In genomic region chr12:57631566-57632368, GRCh38 we compare ENCODE assay signal across 8 cellular contexts. TPM values are rescaled to one million over a fixed set of nuclear protein-coding genes. Genes with fewer than 3 reads are reported as not detected.
DNase-seq lines count a peak whose midpoint lies in the region; ATAC-seq and TF ChIP-seq lines count a peak whose summit lies in the region.

No MANE protein-coding gene starts in this region.

- no peaks in the 10 kb centered on the region; the same call in 1 of the 2 replicates for H3K36me3 Mint-ChIP-seq in HFFc6 (ENCODE audit: low read depth)

- H3K27ac ChIP-seq in A673 (ENCODE audit: low read depth, low read length, poor library complexity, severe bottlenecking) (peak overlapping the region; percentile 50), upper lobe of left lung (no peak overlapping the region)

- DNase-seq in A673 (ENCODE audit: low spot score) (peak; percentile 50), HFFc6 (no peak), astrocyte of the spinal cord (ENCODE audit: low read depth, low spot score) (no peak), left lobe of liver (ENCODE audit: low spot score) (peak; percentile 27), upper lobe of left lung (peak in 1 of 2 donors; percentile 83), SK-N-DZ (ENCODE audit: low spot score) (no peak)

- H3K4me1 ChIP-seq in A673 (ENCODE audit: insufficient read depth, low read length, poor library complexity, severe bottlenecking), result peaks cover 15% of the 10 kb centered on the region
- peaks cover 21 to 35% (median 30%) of the 10 kb centered on the region in 4 donors for H3K4me1 ChIP-seq in upper lobe of left lung

- H3K27ac Mint-ChIP-seq in HFFc6, result no peak overlapping the region

- TSS peak; percentile 22 for BruUV-seq in A673 (replicated peaks; lab: Mats Ljungman, UMichigan)

- no peak for TF ChIP-seq POLR2A in upper lobe of left lung (IDR thresholded peaks at IDR 0.05)

- H3K9me3 ChIP-seq in A673 (ENCODE audit: low read depth, low read length, poor library complexity, severe bottlenecking), result no peaks in the 10 kb centered on the region
- H3K9me3 ChIP-seq in upper lobe of left lung, result no peaks in the 10 kb centered on the region

- no peaks in the 10 kb centered on the region for H3K9me3 Mint-ChIP-seq in HFFc6

- in situ Hi-C loops in astrocyte of the spinal cord (cut with HindIII; ENCODE audit: low sequenced_read_pairs), result no loop called here

- WGBS in upper lobe of left lung, 2 donors, result 13 to 18% methylated on average over 7 to 27 of the region's 44 CpGs

- ATAC-seq in left lobe of liver (no peak), upper lobe of left lung (ENCODE audit: low FRiP score in 2 of 2) (no peak), HG03196 (IDR thresholded peaks at IDR 0.05; ENCODE audit: unreplicated experiment) (no peak), HG03097 (IDR thresholded peaks at IDR 0.05; ENCODE audit: low FRiP score, unreplicated experiment) (no peak)

- H3K27me3 Mint-ChIP-seq in HFFc6 (ENCODE audit: insufficient read depth), result peaks cover 9% of the 10 kb centered on the region

- H3K27me3 ChIP-seq in A673 (replicated peaks; ENCODE audit: insufficient read depth, low read depth, low read length, poor library complexity), result no peaks in the 10 kb centered on the region
- peaks cover 0 to 49% (median 17%) of the 10 kb centered on the region in 4 donors for H3K27me3 ChIP-seq in upper lobe of left lung

- no peak for TF ChIP-seq CTCF in A673 (conservative IDR thresholded peaks at IDR 0.05; ENCODE audit: low read depth, low read length)
- TF ChIP-seq CTCF in HFFc6 (IDR thresholded peaks at IDR 0.05), result no peak
- TF ChIP-seq CTCF in astrocyte of the spinal cord (IDR thresholded peaks at IDR 0.05; ENCODE audit: low read depth, low read length), result no peak
- no peak for TF ChIP-seq CTCF in upper lobe of left lung (IDR thresholded peaks at IDR 0.05)

- CTCF ChIA-PET in A673 (lab: Charles Lee), result interaction anchor here (1.7 kb wide), 1 partner anchor 48 kb away, joined by 4 read pairs; no protein-coding TSS in a partner anchor

- no peak for TF ChIP-seq EP300 in upper lobe of left lung (IDR thresholded peaks at IDR 0.05)

- POLR2A ChIA-PET in A673 (lab: Charles Lee; ENCODE audit: low non-redundant PET), result no interaction called here

- peaks cover 15% of the 10 kb centered on the region for H3K36me3 ChIP-seq in A673 (ENCODE audit: insufficient read depth, low read length, poor library complexity, severe bottlenecking)
- no peaks in the 10 kb centered on the region for H3K36me3 ChIP-seq in upper lobe of left lung

- peaks cover 6% of the 10 kb centered on the region for H3K4me1 Mint-ChIP-seq in HFFc6 (ENCODE audit: low read depth)

- H3K4me3 ChIP-seq in A673 (ENCODE audit: low read depth, low read length, poor library complexity, severe bottlenecking) (peak overlapping the region; percentile 79), astrocyte of the spinal cord (ENCODE audit: low read depth, low read length) (peak overlapping the region; percentile 49), upper lobe of left lung (peak overlapping the region; percentile 39 to 56 (median 48))

- intact Hi-C loops in A673 (cut with micrococcal nuclease; ENCODE audit: unreplicated experiment), result no loop called here

- H3K4me3 Mint-ChIP-seq in HFFc6, result peak overlapping the region; percentile 69

RNA-seq across cellular contexts. Expression of gene B4GALNT1, which starts 1.2 kb away (rescaled TPM):
- 34.5 and 39.0 TPM in 2 replicates for total RNA-seq in A673 (2021)
- total RNA-seq in HFFc6 (2021; fragmentation: NEBNext Ultra II Directional; extraction: Animal tissue kit (Norgen Biotek cat#: 25700)), result 1 to 10 TPM; 1.4 to 3.1 (median 2.3) TPM
- total RNA-seq in left lobe of liver, result 0.60 TPM
- total RNA-seq in upper lobe of left lung, result 1 to 10 TPM in 1 of 6 donors, under 1 TPM in 5; under 0.01 to 2.6 (median 0.80) TPM
- 47.9 and 73.7 TPM in 2 replicates for polyA plus RNA-seq in SK-N-DZ (2014; cell fraction: cytosol; rRNA removed)
- polyA plus RNA-seq in SK-N-DZ (2014; cell fraction: nucleus; rRNA removed), result 154 and 191 TPM in 2 replicates

RNA-seq across cellular contexts. Expression of gene ARHGEF25, which starts 20.5 kb away (rescaled TPM):
- total RNA-seq in A673 (2021), result 20.9 and 32.5 TPM in 2 replicates
- 10 to 100 TPM; 10.2 to 21.9 (median 11.9) TPM for total RNA-seq in HFFc6 (2021; fragmentation: NEBNext Ultra II Directional; extraction: Animal tissue kit (Norgen Biotek cat#: 25700))
- total RNA-seq in left lobe of liver, result 1.5 TPM
- total RNA-seq in upper lobe of left lung, result 10 to 100 TPM in 2 of 6 donors, 1 to 10 TPM in 4; 6.6 to 78.6 (median 8.2) TPM
- 51.9 and 69.7 TPM in 2 replicates for polyA plus RNA-seq in SK-N-DZ (2014; cell fraction: cytosol; rRNA removed)
- 189 and 482 TPM in 2 replicates for polyA plus RNA-seq in SK-N-DZ (2014; cell fraction: nucleus; rRNA removed)

RNA-seq across cellular contexts. Expression of gene DTX3, which starts 27.1 kb away (rescaled TPM):
- 61.7 and 65.9 TPM in 2 replicates for total RNA-seq in A673 (2021)
- 10 to 100 TPM; 17.7 to 21.0 (median 19.2) TPM for total RNA-seq in HFFc6 (2021; fragmentation: NEBNext Ultra II Directional; extraction: Animal tissue kit (Norgen Biotek cat#: 25700))
- 2.2 TPM for total RNA-seq in left lobe of liver
- total RNA-seq in upper lobe of left lung, result 10 to 100 TPM; 12.8 to 44.0 (median 21.1) TPM
- 52.8 and 68.0 TPM in 2 replicates for polyA plus RNA-seq in SK-N-DZ (2014; cell fraction: cytosol; rRNA removed)
- 222 and 224 TPM in 2 replicates for polyA plus RNA-seq in SK-N-DZ (2014; cell fraction: nucleus; rRNA removed)

RNA-seq across cellular contexts. Expression of gene PIP4K2C, which starts 40.8 kb away (rescaled TPM):
- total RNA-seq in A673 (2021), result 34.9 and 35.4 TPM in 2 replicates
- total RNA-seq in HFFc6 (2021; fragmentation: NEBNext Ultra II Directional; extraction: Animal tissue kit (Norgen Biotek cat#: 25700)), result 10 to 100 TPM; 21.1 to 33.1 (median 24.3) TPM
- total RNA-seq in left lobe of liver, result 11.8 TPM
- total RNA-seq in upper lobe of left lung, result 10 to 100 TPM; 13.4 to 56.7 (median 30.7) TPM
- 21.4 and 26.5 TPM in 2 replicates for polyA plus RNA-seq in SK-N-DZ (2014; cell fraction: cytosol; rRNA removed)
- 19.3 and 24.9 TPM in 2 replicates for polyA plus RNA-seq in SK-N-DZ (2014; cell fraction: nucleus; rRNA removed)

Comparison
In these comparisons a context has a peak if more than half of its experiments do, and no peak if none do; other contexts are left out.
1. DNase-seq: peak in A673 (single experiment) and left lobe of liver (single experiment); none in HFFc6 (single experiment), astrocyte of the spinal cord (single experiment) and SK-N-DZ (single experiment).
2. Peak in every context shown above with its lines, with median percentiles within 50 percentile points of each other: H3K4me3 ChIP-seq.